ENCODE assay signal across 15 cellular contexts in genomic region chr13:110521296-110521680, GRCh38. TPM values are rescaled to one million over a fixed set of nuclear protein-coding genes. Genes with fewer than 3 reads are reported as not detected.
DNase-seq lines count a peak whose midpoint lies in the region; ATAC-seq and TF ChIP-seq lines count a peak whose summit lies in the region.
"Had no signal": no experiment of that assay in that cellular context is flagged by ENCODE, and none has a peak within 500 bp of the region (broad histone marks: within the 10 kb centered on the region; RNA-seq: fewer than 3 reads in every experiment).

No MANE protein-coding gene starts in this region.

- H3K27me3 Mint-ChIP-seq in chondrocyte (ENCODE audit: low read depth) = no peaks in the 10 kb centered on the region

- no peak overlapping the region for H3K4me3 Mint-ChIP-seq in chondrocyte (ENCODE audit: unreplicated experiment)
- H3K4me3 Mint-ChIP-seq: stimulated activated naive CD8-positive, alpha-beta T cell treated with anti-CD3 and anti-CD28 coated beads, Interleukin-15, amount 100 ng/mL, for 72 hours had no signal

- DNase-seq in NCI-H345 treated with DMSO at 0.1 percent for 48 hours (lab: John Stamatoyannopoulos, UW; ENCODE audit: unreplicated experiment) = peak; percentile 14
- DNase-seq in NCI-H345 (lab: John Stamatoyannopoulos, UW) = no peak
- DNase-seq in chondrocyte (ENCODE audit: low spot score) = no peak
- DNase-seq in thyroid gland = peak in 1 of 2 donors; percentile 82
- DNase-seq in islet precursor cell = no peak
- DNase-seq: 8988T; activated naive CD4-positive, alpha-beta T cell treated with anti-CD3 and anti-CD28 coated beads, Interleukin-2, amount 50 U/mL, for 16 hours; cortex of kidney; NCI-H1694 treated with DMSO at 0.1 percent for 48 hours; retina; stimulated activated naive CD8-positive, alpha-beta T cell treated with anti-CD3 and anti-CD28 coated beads, Interleukin-15, amount 100 ng/mL, for 72 hours had no signal

- H3K4me3 ChIP-seq in muscle layer of colon (ENCODE audit: low read depth in 1 of 2, low read length in 2 of 2) (no peak overlapping the region), thyroid gland (replicated peaks in 1 of 3) (no peak overlapping the region)
- H3K4me3 ChIP-seq: SJSA1 had no signal

- H3K9ac ChIP-seq in muscle layer of colon (ENCODE audit: low read length) = no peak overlapping the region

- no peaks in the 10 kb centered on the region for H3K36me3 Mint-ChIP-seq in chondrocyte (ENCODE audit: low read depth)

- H3K4me1 ChIP-seq in muscle layer of colon (ENCODE audit: insufficient read depth, low read length) = peaks cover 31% of the 10 kb centered on the region
- H3K4me1 ChIP-seq in thyroid gland = peaks cover 56 to 65% of the 10 kb centered on the region in 2 donors

- ATAC-seq in GM21515 (IDR thresholded peaks at IDR 0.05; ENCODE audit: unreplicated experiment) = no peak
- no peak for ATAC-seq in GM18873 (IDR thresholded peaks at IDR 0.05; ENCODE audit: low FRiP score, unreplicated experiment)
- ATAC-seq: stimulated activated naive CD8-positive, alpha-beta T cell treated with anti-CD3 and anti-CD28 coated beads, Interleukin-15, amount 100 ng/mL, for 72 hours had no signal

- H3K9me3 ChIP-seq in muscle layer of colon (ENCODE audit: low read length) (no peaks in the 10 kb centered on the region), thyroid gland (no peaks in the 10 kb centered on the region)
- H3K9me3 ChIP-seq: SJSA1 had no signal

- H3K27me3 ChIP-seq in muscle layer of colon (ENCODE audit: control insufficient read depth in 1 of 2, insufficient read depth in 2 of 2, low read length in 2 of 2) = no peaks in the 10 kb centered on the region
- no peaks in the 10 kb centered on the region for H3K27me3 ChIP-seq in thyroid gland

- TF ChIP-seq CTCF in chondrocyte (IDR thresholded peaks at IDR 0.05) = no peak
- TF ChIP-seq CTCF in thyroid gland (IDR thresholded peaks at IDR 0.05) = no peak

- TF ChIP-seq POLR2A in thyroid gland (IDR thresholded peaks at IDR 0.05) = peak in 1 of 2 donors; percentile 31

- H3K27ac Mint-ChIP-seq in chondrocyte (ENCODE audit: unreplicated experiment) = peak overlapping the region; percentile 90

- peaks cover 80% of the 10 kb centered on the region for H3K4me1 Mint-ChIP-seq in chondrocyte (ENCODE audit: low read depth)

- no peaks in the 10 kb centered on the region for H3K36me3 ChIP-seq in muscle layer of colon (ENCODE audit: insufficient read depth, low read length)
- peaks cover 7% of the 10 kb centered on the region in 2 donors for H3K36me3 ChIP-seq in thyroid gland
- H3K36me3 ChIP-seq: SJSA1 had no signal

- no peaks in the 10 kb centered on the region for H3K9me3 Mint-ChIP-seq in chondrocyte (ENCODE audit: low read depth)
- H3K9me3 Mint-ChIP-seq: stimulated activated naive CD8-positive, alpha-beta T cell treated with anti-CD3 and anti-CD28 coated beads, Interleukin-15, amount 100 ng/mL, for 72 hours had no signal

- H3K27ac ChIP-seq in muscle layer of colon (ENCODE audit: low read depth, low read length) (peak overlapping the region; percentile 50), thyroid gland (peak overlapping the region; percentile 89 to 93 (median 92))
- H3K27ac ChIP-seq: SJSA1 had no signal

- 24 to 26% methylated on average over 8 to 10 of the region's 10 CpGs for WGBS in thyroid gland, 2 donors

- intact Hi-C loops in thyroid gland (cut with DNase I) = no loop called here

RNA-seq across cellular contexts. Expression of gene RAB20, which starts 40.2 kb away (rescaled TPM):
- 3.6 to 7.8 TPM (median 6.3 TPM) in 3 replicates for total RNA-seq in chondrocyte
- 10 to 100 TPM; 21.0 to 60.5 (median 43.5) TPM for total RNA-seq in thyroid gland
